In the genomic region with DNA sequence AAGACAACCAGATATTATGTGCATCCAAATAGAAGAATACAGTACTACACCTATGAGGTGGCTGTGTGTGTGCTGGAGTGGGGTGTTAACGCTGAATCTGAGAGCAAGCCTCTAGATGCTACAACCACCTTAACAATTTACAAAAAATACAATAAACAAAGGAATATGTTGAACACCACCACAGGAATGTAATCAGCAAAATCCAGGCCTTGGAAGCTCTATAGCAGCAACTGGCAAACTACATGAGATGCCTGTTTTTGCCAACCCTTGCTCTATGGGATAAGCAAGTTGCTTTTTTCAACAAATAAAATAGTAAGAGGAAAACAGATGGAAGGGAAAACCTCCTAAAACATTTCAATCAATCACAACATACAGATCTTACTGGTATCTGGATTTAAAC, we compare ENCODE assay signal across 23 cellular contexts. TPM values are rescaled to one million over a fixed set of nuclear protein-coding genes. Genes with fewer than 3 reads are reported as not detected.
DNase-seq lines count a peak whose midpoint lies in the region; ATAC-seq lines count a peak whose summit lies in the region.
"Had no signal": no experiment of that assay in that cellular context is flagged by ENCODE, and none has a peak within 500 bp of the region (broad histone marks: within the 10 kb centered on the region; RNA-seq: fewer than 3 reads in every experiment).

No MANE protein-coding gene starts in this region.

- H3K9me3 ChIP-seq in naive thymus-derived CD4-positive, alpha-beta T cell (ENCODE audit: control insufficient read depth in 2 of 3, low read length in 3 of 3) = no peaks in the 10 kb centered on the region
- H3K9me3 ChIP-seq: ascending aorta, gastrocnemius medialis, left ventricle myocardium inferior, uterus had no signal

- no peak for DNase-seq in activated T-cell treated with anti-CD3 and anti-CD28 coated beads, Interleukin-2, amount 50 U/mL, for 24 hours
- DNase-seq in activated T-cell treated with anti-CD3 and anti-CD28 coated beads, Interleukin-2, amount 50 U/mL, for 4 hours = no peak
- peak; percentile 18 for DNase-seq in EH (ENCODE audit: low read depth)
- DNase-seq in astrocyte of the hippocampus (ENCODE audit: low read depth, low spot score) = peak; percentile 54
- DNase-seq in naive thymus-derived CD4-positive, alpha-beta T cell = no peak
- no peak for DNase-seq in activated CD4-positive, alpha-beta T cell treated with anti-CD3 and anti-CD28 coated beads for 4 hours
- no peak for DNase-seq in activated CD4-positive, CD25-positive, alpha-beta regulatory T cell (lab: John Stamatoyannopoulos, UW)
- DNase-seq: activated CD4-positive, alpha-beta T cell treated with anti-CD3 and anti-CD28 coated beads for 48 hours; activated CD8-positive, alpha-beta memory T cell treated with anti-CD3 and anti-CD28 coated beads, Interleukin-2, amount 50 U/mL, for 4 hours; activated gamma-delta T cell treated with Interleukin-2 at 50 U/mL for 16 hours; C1 segment of cervical spinal cord; gastrocnemius medialis; H9; hippocampal formation; left ventricle myocardium inferior; midbrain; NCI-H187 treated with DMSO at 0.1 percent for 48 hours; NCI-H748 treated with DMSO at 0.1 percent for 48 hours; uterus had no signal

- no peak overlapping the region for H3K27ac ChIP-seq in naive thymus-derived CD4-positive, alpha-beta T cell (ENCODE audit: low read depth, low read length)
- H3K27ac ChIP-seq: ascending aorta, gastrocnemius medialis, left ventricle myocardium inferior, parathyroid adenoma, uterus had no signal

- H3K27me3 ChIP-seq in naive thymus-derived CD4-positive, alpha-beta T cell (ENCODE audit: control insufficient read depth in 2 of 2, insufficient read depth in 2 of 2, low read length in 2 of 2) = no peaks in the 10 kb centered on the region
- H3K27me3 ChIP-seq: ascending aorta, gastrocnemius medialis, uterus had no signal

- ATAC-seq in activated T-cell treated with anti-CD3 and anti-CD28 coated beads, Interleukin-2, amount 50 U/mL, for 4 hours = no peak
- no peak for ATAC-seq in naive thymus-derived CD4-positive, alpha-beta T cell
- ATAC-seq in GM19328 (IDR thresholded peaks at IDR 0.05; ENCODE audit: unreplicated experiment) = no peak
- ATAC-seq: gastrocnemius medialis, sciatic nerve had no signal

- H3K4me1 ChIP-seq in naive thymus-derived CD4-positive, alpha-beta T cell (ENCODE audit: control insufficient read depth in 2 of 2, insufficient read depth in 2 of 2, low read length in 2 of 2) = peaks cover 7 to 17% of the 10 kb centered on the region in 2 donors
- H3K4me1 ChIP-seq: ascending aorta, gastrocnemius medialis, parathyroid adenoma, uterus had no signal

- peaks cover 0 to 28% (median 6%) of the 10 kb centered on the region in 3 experiments for H3K36me3 ChIP-seq in naive thymus-derived CD4-positive, alpha-beta T cell (ENCODE audit: control insufficient read depth in 2 of 3, insufficient read depth in 3 of 3, low read length in 3 of 3)
- H3K36me3 ChIP-seq: uterus had no signal

- no peaks in the 10 kb centered on the region for H3K27me3 Mint-ChIP-seq in activated T-cell treated with anti-CD3 and anti-CD28 coated beads, Interleukin-2, amount 50 U/mL, for 24 hours
- no peaks in the 10 kb centered on the region for H3K27me3 Mint-ChIP-seq in activated T-cell treated with anti-CD3 and anti-CD28 coated beads, Interleukin-2, amount 50 U/mL, for 4 hours (ENCODE audit: low read depth)
- no peaks in the 10 kb centered on the region for H3K27me3 Mint-ChIP-seq in naive thymus-derived CD4-positive, alpha-beta T cell

- peak overlapping the region; percentile 37 for H3K27ac Mint-ChIP-seq in activated T-cell treated with anti-CD3 and anti-CD28 coated beads, Interleukin-2, amount 50 U/mL, for 24 hours
- H3K27ac Mint-ChIP-seq in naive thymus-derived CD4-positive, alpha-beta T cell = peak overlapping the region in 8 of 9 donors; percentile 46 to 74 (median 57)
- H3K27ac Mint-ChIP-seq: H9 had no signal

- CTCF ChIA-PET in naive thymus-derived CD4-positive, alpha-beta T cell (lab: Charles Lee) = no interaction called here

- no peaks in the 10 kb centered on the region for H3K9me3 Mint-ChIP-seq in activated T-cell treated with anti-CD3 and anti-CD28 coated beads, Interleukin-2, amount 50 U/mL, for 24 hours
- no peaks in the 10 kb centered on the region for H3K9me3 Mint-ChIP-seq in activated T-cell treated with anti-CD3 and anti-CD28 coated beads, Interleukin-2, amount 50 U/mL, for 4 hours
- no peaks in the 10 kb centered on the region for H3K9me3 Mint-ChIP-seq in naive thymus-derived CD4-positive, alpha-beta T cell
- H3K9me3 Mint-ChIP-seq: H9 had no signal

- POLR2A ChIA-PET in naive thymus-derived CD4-positive, alpha-beta T cell (lab: Charles Lee) = interaction anchor here (0.8 kb wide), 1 partner anchor 612 kb away, joined by 3 read pairs; no protein-coding TSS in a partner anchor

- H3K4me3 ChIP-seq in naive thymus-derived CD4-positive, alpha-beta T cell (ENCODE audit: low read length) = no peak overlapping the region
- H3K4me3 ChIP-seq: ascending aorta, gastrocnemius medialis, left ventricle myocardium inferior, uterus had no signal

- peaks cover 91% of the 10 kb centered on the region for H3K36me3 Mint-ChIP-seq in activated T-cell treated with anti-CD3 and anti-CD28 coated beads, Interleukin-2, amount 50 U/mL, for 24 hours (ENCODE audit: low read depth)
- H3K36me3 Mint-ChIP-seq in activated T-cell treated with anti-CD3 and anti-CD28 coated beads, Interleukin-2, amount 50 U/mL, for 4 hours (ENCODE audit: insufficient read depth) = peaks cover 47% of the 10 kb centered on the region
- H3K36me3 Mint-ChIP-seq in naive thymus-derived CD4-positive, alpha-beta T cell = peaks cover 21 to 46% (median 28%) of the 10 kb centered on the region in 5 donors

- H3K4me1 Mint-ChIP-seq in activated T-cell treated with anti-CD3 and anti-CD28 coated beads, Interleukin-2, amount 50 U/mL, for 24 hours (ENCODE audit: low read depth) = peaks cover 57% of the 10 kb centered on the region
- H3K4me1 Mint-ChIP-seq in activated T-cell treated with anti-CD3 and anti-CD28 coated beads, Interleukin-2, amount 50 U/mL, for 4 hours (ENCODE audit: low read depth) = peaks cover 57% of the 10 kb centered on the region
- peaks cover 35 to 69% (median 60%) of the 10 kb centered on the region in 7 donors for H3K4me1 Mint-ChIP-seq in naive thymus-derived CD4-positive, alpha-beta T cell

- H3K4me3 Mint-ChIP-seq in activated T-cell treated with anti-CD3 and anti-CD28 coated beads, Interleukin-2, amount 50 U/mL, for 24 hours = no peak overlapping the region
- no peak overlapping the region for H3K4me3 Mint-ChIP-seq in activated T-cell treated with anti-CD3 and anti-CD28 coated beads, Interleukin-2, amount 50 U/mL, for 4 hours
- H3K4me3 Mint-ChIP-seq in naive thymus-derived CD4-positive, alpha-beta T cell = peak overlapping the region in 6 of 10 donors; percentile 2 to 68 (median 42)
- H3K4me3 Mint-ChIP-seq: H9 had no signal

- intact Hi-C loops in naive thymus-derived CD4-positive, alpha-beta T cell (cut with micrococcal nuclease) = loop anchor here in 1 of 2 donors (10.0 kb wide), 1 partner anchor 685 kb away; no protein-coding TSS in a partner anchor

RNA-seq across cellular contexts. Expression of gene SLTM, which starts 23.9 kb away (rescaled TPM):
- total RNA-seq in activated T-cell treated with anti-CD3 and anti-CD28 coated beads, Interleukin-2, amount 50 U/mL, for 4 hours = 100 to 1,000 TPM; 105 to 121 (median 120) TPM
- 100 to 1,000 TPM; 118 to 166 (median 159) TPM for total RNA-seq in naive thymus-derived CD4-positive, alpha-beta T cell
- 10 to 100 TPM; 56.3 to 65.6 TPM for polyA plus RNA-seq in naive thymus-derived CD4-positive, alpha-beta T cell

Comparison
In these comparisons a context has a peak if more than half of its experiments do, and no peak if none do; other contexts are left out.
1. DNase-seq: peak in EH (single experiment) and astrocyte of the hippocampus (single experiment); none in activated T-cell treated with anti-CD3 and anti-CD28 coated beads, Interleukin-2, amount 50 U/mL, for 24 hours (single experiment), activated T-cell treated with anti-CD3 and anti-CD28 coated beads, Interleukin-2, amount 50 U/mL, for 4 hours (single experiment), naive thymus-derived CD4-positive, alpha-beta T cell (0 of 9), activated CD4-positive, alpha-beta T cell treated with anti-CD3 and anti-CD28 coated beads for 4 hours (0 of 2) and activated CD4-positive, CD25-positive, alpha-beta regulatory T cell (0 of 4).
2. H3K4me3 Mint-ChIP-seq: peak in naive thymus-derived CD4-positive, alpha-beta T cell (6 of 10); none in activated T-cell treated with anti-CD3 and anti-CD28 coated beads, Interleukin-2, amount 50 U/mL, for 24 hours (single experiment) and activated T-cell treated with anti-CD3 and anti-CD28 coated beads, Interleukin-2, amount 50 U/mL, for 4 hours (single experiment).